In genomic region chr22:22820076-22820475, GRCh38 we compare ENCODE assay signal across 19 cellular contexts.
DNase-seq lines count a peak whose midpoint lies in the region; ATAC-seq and TF ChIP-seq lines count a peak whose summit lies in the region.
"Had no signal": no experiment of that assay in that cellular context is flagged by ENCODE, and none has a peak within 500 bp of the region (broad histone marks: within the 10 kb centered on the region; RNA-seq: fewer than 3 reads in every experiment).

No MANE protein-coding gene starts in this region.

- no peaks in the 10 kb centered on the region for H3K27me3 Mint-ChIP-seq in activated naive CD4-positive, alpha-beta T cell treated with anti-CD3 and anti-CD28 coated beads, Interleukin-2, amount 10 ng/mL, durations not matched to agents 7 days and 5 days
- H3K27me3 Mint-ChIP-seq in effector memory CD8-positive, alpha-beta T cell: no peaks in the 10 kb centered on the region
- H3K27me3 Mint-ChIP-seq in neural progenitor cell (ENCODE audit: insufficient read depth, low read depth): peaks cover 7% of the 10 kb centered on the region

- TF ChIP-seq CTCF in OCI-LY7 (conservative IDR thresholded peaks at IDR 0.05; ENCODE audit: low read length) (no peak), upper lobe of right lung (IDR thresholded peaks at IDR 0.05) (no peak), neural progenitor cell (IDR thresholded peaks at IDR 0.05) (no peak)

- intact Hi-C loops in OCI-LY7 (cut with micrococcal nuclease; ENCODE audit: unreplicated experiment): no loop called here
- intact Hi-C loops in upper lobe of right lung (cut with DNase I): no loop called here
- intact Hi-C loops in Right ventricle myocardium inferior (cut with DNase I): no loop called here

- H3K9ac ChIP-seq in neural progenitor cell: no peak overlapping the region

- H3K4me2 ChIP-seq in OCI-LY7 (ENCODE audit: low read length) (peak overlapping the region; percentile 71), neural progenitor cell (no peak overlapping the region)

- no peak for DNase-seq in activated naive CD4-positive, alpha-beta T cell treated with anti-CD3 and anti-CD28 coated beads, Interleukin-2, amount 10 ng/mL, durations not matched to agents 7 days and 5 days
- DNase-seq in activated naive CD4-positive, alpha-beta T cell (lab: John Stamatoyannopoulos, UW): no peak
- DNase-seq in OCI-LY7 (ENCODE audit: low spot score) (no peak), upper lobe of right lung (no peak), neural progenitor cell (ENCODE audit: low spot score) (no peak), Right ventricle myocardium inferior (ENCODE audit: missing footprints) (no peak)
- DNase-seq in effector memory CD8-positive, alpha-beta T cell: no peak
- DNase-seq: Calu3, HCEC 1CT, IMR-90, mesendoderm, MV-4-11, NCI-H187 treated with DMSO at 0.1 percent for 48 hours, NCI-H345, nephron progenitor cell, trophoblast cell had no signal

- H3K36me3 ChIP-seq in OCI-LY7 (ENCODE audit: insufficient read depth, low read length) (no peaks in the 10 kb centered on the region), upper lobe of right lung (no peaks in the 10 kb centered on the region), neural progenitor cell (no peaks in the 10 kb centered on the region)
- H3K36me3 ChIP-seq: gastroesophageal sphincter had no signal

- POLR2A ChIA-PET in OCI-LY7 (lab: Charles Lee): no interaction called here

- peak overlapping the region; percentile 99 for H3K27ac Mint-ChIP-seq in activated naive CD4-positive, alpha-beta T cell treated with anti-CD3 and anti-CD28 coated beads, Interleukin-2, amount 10 ng/mL, durations not matched to agents 7 days and 5 days
- H3K27ac Mint-ChIP-seq in effector memory CD8-positive, alpha-beta T cell: peak overlapping the region; percentile 86
- no peak overlapping the region for H3K27ac Mint-ChIP-seq in neural progenitor cell
- H3K27ac Mint-ChIP-seq: nephron progenitor cell had no signal

- peaks cover 100% of the 10 kb centered on the region for H3K4me1 ChIP-seq in OCI-LY7 (ENCODE audit: insufficient read depth, low read length, poor library complexity, severe bottlenecking)
- peaks cover 5% of the 10 kb centered on the region for H3K4me1 ChIP-seq in upper lobe of right lung
- H3K4me1 ChIP-seq in neural progenitor cell: no peaks in the 10 kb centered on the region
- H3K4me1 ChIP-seq: gastroesophageal sphincter had no signal

- H3K9me3 ChIP-seq in OCI-LY7 (ENCODE audit: low read length) (no peaks in the 10 kb centered on the region), upper lobe of right lung (no peaks in the 10 kb centered on the region), neural progenitor cell (ENCODE audit: low read depth) (no peaks in the 10 kb centered on the region)

- peaks cover 8% of the 10 kb centered on the region for H3K36me3 Mint-ChIP-seq in activated naive CD4-positive, alpha-beta T cell treated with anti-CD3 and anti-CD28 coated beads, Interleukin-2, amount 10 ng/mL, durations not matched to agents 7 days and 5 days
- H3K36me3 Mint-ChIP-seq in effector memory CD8-positive, alpha-beta T cell (ENCODE audit: insufficient read depth): peaks cover 4% of the 10 kb centered on the region
- H3K36me3 Mint-ChIP-seq in neural progenitor cell: no peaks in the 10 kb centered on the region

- no peaks in the 10 kb centered on the region for H3K9me2 ChIP-seq in OCI-LY7 (ENCODE audit: insufficient read depth, low read length)

- H3K4me3 ChIP-seq in OCI-LY7 (ENCODE audit: low read depth, low read length, poor library complexity, severe bottlenecking): peak overlapping the region; percentile 54
- no peak overlapping the region for H3K4me3 ChIP-seq in upper lobe of right lung
- no peak overlapping the region for H3K4me3 ChIP-seq in neural progenitor cell
- H3K4me3 ChIP-seq: gastroesophageal sphincter had no signal

- no peak overlapping the region for H2AFZ ChIP-seq in OCI-LY7 (ENCODE audit: low read length)
- H2AFZ ChIP-seq in neural progenitor cell (replicated peaks): no peak overlapping the region

- ATAC-seq in effector memory CD8-positive, alpha-beta T cell (replicated peaks): no peak
- ATAC-seq in upper lobe of right lung (no peak), HG03439 (IDR thresholded peaks at IDR 0.05; ENCODE audit: unreplicated experiment) (no peak), Right ventricle myocardium inferior (no peak)
- ATAC-seq: gastroesophageal sphincter had no signal

- H4K20me1 ChIP-seq in OCI-LY7 (ENCODE audit: insufficient read depth, low read length): no peaks in the 10 kb centered on the region
- H4K20me1 ChIP-seq in neural progenitor cell (ENCODE audit: low read depth): no peaks in the 10 kb centered on the region

- H3F3A ChIP-seq in neural progenitor cell (ENCODE audit: low read depth): no peaks in the 10 kb centered on the region

- H3K9me3 Mint-ChIP-seq in activated naive CD4-positive, alpha-beta T cell treated with anti-CD3 and anti-CD28 coated beads, Interleukin-2, amount 10 ng/mL, durations not matched to agents 7 days and 5 days: no peaks in the 10 kb centered on the region
- H3K9me3 Mint-ChIP-seq in effector memory CD8-positive, alpha-beta T cell: no peaks in the 10 kb centered on the region
- H3K9me3 Mint-ChIP-seq in neural progenitor cell: no peaks in the 10 kb centered on the region
- H3K9me3 Mint-ChIP-seq: nephron progenitor cell had no signal

- CTCF ChIA-PET in activated naive CD4-positive, alpha-beta T cell treated with anti-CD3 and anti-CD28 coated beads, Interleukin-2, amount 10 ng/mL, durations not matched to agents 7 days and 5 days (lab: Charles Lee): interaction anchor here (0.9 to 3.3 kb wide), 6 partner anchors 10 to 32 kb away, joined by 3 to 14 read pairs (median 3); no protein-coding TSS in a partner anchor
- CTCF ChIA-PET in OCI-LY7 (lab: Charles Lee; ENCODE audit: unreplicated experiment): interaction anchor here (0.9 to 1.8 kb wide), 3 partner anchors 8 to 65 kb away, joined by 3 to 5 read pairs (median 3); no protein-coding TSS in a partner anchor

- no TSS peak for BruUV-seq in OCI-LY7 (replicated peaks; lab: Mats Ljungman, UMichigan)

- H3K27ac ChIP-seq in OCI-LY7 (ENCODE audit: low read depth, low read length, poor library complexity, severe bottlenecking): peak overlapping the region; percentile 83
- H3K27ac ChIP-seq in upper lobe of right lung: peak overlapping the region; percentile 24
- H3K27ac ChIP-seq in neural progenitor cell: no peak overlapping the region
- H3K27ac ChIP-seq: gastroesophageal sphincter, RWPE1 had no signal

- peak overlapping the region; percentile 68 for H3K4me3 Mint-ChIP-seq in activated naive CD4-positive, alpha-beta T cell treated with anti-CD3 and anti-CD28 coated beads, Interleukin-2, amount 10 ng/mL, durations not matched to agents 7 days and 5 days
- peak overlapping the region; percentile 86 to 88 for H3K4me3 Mint-ChIP-seq in effector memory CD8-positive, alpha-beta T cell
- no peak overlapping the region for H3K4me3 Mint-ChIP-seq in neural progenitor cell
- H3K4me3 Mint-ChIP-seq: nephron progenitor cell had no signal

- no peaks in the 10 kb centered on the region for H3K79me2 ChIP-seq in OCI-LY7 (ENCODE audit: insufficient read depth, low read depth, low read length)
- no peaks in the 10 kb centered on the region for H3K79me2 ChIP-seq in neural progenitor cell (ENCODE audit: low read depth)

- H3K27me3 ChIP-seq in upper lobe of right lung (no peaks in the 10 kb centered on the region), neural progenitor cell (peaks cover 100% of the 10 kb centered on the region)

- peaks cover 94% of the 10 kb centered on the region for H3K4me1 Mint-ChIP-seq in activated naive CD4-positive, alpha-beta T cell treated with anti-CD3 and anti-CD28 coated beads, Interleukin-2, amount 10 ng/mL, durations not matched to agents 7 days and 5 days
- peaks cover 85 to 92% of the 10 kb centered on the region in 2 donors for H3K4me1 Mint-ChIP-seq in effector memory CD8-positive, alpha-beta T cell (ENCODE audit: low read depth in 2 of 2)
- H3K4me1 Mint-ChIP-seq in neural progenitor cell: peaks cover 10% of the 10 kb centered on the region
